ENCODE assay signal across 8 cellular contexts in genomic region chr17:63293310-63293709, GRCh38.
DNase-seq lines count a peak whose midpoint lies in the region; ATAC-seq and TF ChIP-seq lines count a peak whose summit lies in the region.
"Had no signal": no experiment of that assay in that cellular context is flagged by ENCODE, and none has a peak within 500 bp of the region (broad histone marks: within the 10 kb centered on the region; RNA-seq: fewer than 3 reads in every experiment).

No MANE protein-coding gene starts in this region.

- H3K27me3 ChIP-seq in SJCRH30 = no peaks in the 10 kb centered on the region

- H3K4me1 ChIP-seq in SJCRH30 = no peaks in the 10 kb centered on the region

- H3K4me3 ChIP-seq in fibroblast of villous mesenchyme (ENCODE audit: low read depth, low read length) = no peak overlapping the region
- no peak overlapping the region for H3K4me3 ChIP-seq in SJCRH30

- H3K9me3 ChIP-seq in SJCRH30 (replicated peaks) = no peaks in the 10 kb centered on the region; the same call in none of the 2 replicates

- H3K27ac ChIP-seq in SJCRH30 = no peak overlapping the region

- H3K36me3 ChIP-seq in SJCRH30 = no peaks in the 10 kb centered on the region

- ATAC-seq in HG02763 (IDR thresholded peaks at IDR 0.05; ENCODE audit: unreplicated experiment) = no peak
- ATAC-seq: naive thymus-derived CD4-positive, alpha-beta T cell had no signal

- DNase-seq in HCEC 1CT (peak; percentile 91), amniotic stem cell (lab: John Stamatoyannopoulos, UW) (peak; percentile 32), fibroblast of villous mesenchyme (ENCODE audit: low read depth) (peak; percentile 45), stromal cell of bone marrow (ENCODE audit: low read depth) (peak; percentile 67), SJCRH30 (no peak), LoVo (ENCODE audit: low spot score) (no peak)
- DNase-seq: naive thymus-derived CD4-positive, alpha-beta T cell had no signal

- TF ChIP-seq CTCF in fibroblast of villous mesenchyme (IDR thresholded peaks at IDR 0.05; ENCODE audit: insufficient read depth, low read depth, low read length) = no peak

Comparison
In these comparisons a context has a peak if more than half of its experiments do, and no peak if none do; other contexts are left out.
1. DNase-seq: peak in HCEC 1CT (single experiment), amniotic stem cell (single experiment), fibroblast of villous mesenchyme (single experiment) and stromal cell of bone marrow (single experiment); none in SJCRH30 (0 of 2) and LoVo (single experiment).